In genomic region chr4:140408974-140409373, GRCh38 we compare ENCODE assay signal across 1 cellular context.
TF ChIP-seq lines count a peak whose summit lies in the region.

No MANE protein-coding gene starts in this region.

TF ChIP-seq in SK-N-SH, 30 proteins besides CTCF, POLR2A, EP300 and RAD21 (continued from another document):
- TF ChIP-seq REST (IDR thresholded peaks at IDR 0.05; ENCODE audit: low read depth, low read length) (no peak), RCOR1 (IDR thresholded peaks at IDR 0.05; ENCODE audit: low read length) (no peak), GATA2 (CRISPR knock-in tag; IDR thresholded peaks at IDR 0.05) (peak; percentile 47; the same call in 1 of the 2 replicates), NRF1 (IDR thresholded peaks at IDR 0.05; ENCODE audit: low read depth, low read length) (no peak), MEF2A (IDR thresholded peaks at IDR 0.05; ENCODE audit: borderline replicate concordance, low read depth) (no peak), YY1 (IDR thresholded peaks at IDR 0.05; ENCODE audit: low read depth) (no peak), MAX (IDR thresholded peaks at IDR 0.05; ENCODE audit: low read depth) (no peak), RFX5 (IDR thresholded peaks at IDR 0.05; ENCODE audit: low read length) (no peak)
TF ChIP-seq in SK-N-SH: peak in this region for 2.
